ENCODE assay signal across 1 cellular context in the genomic region with DNA sequence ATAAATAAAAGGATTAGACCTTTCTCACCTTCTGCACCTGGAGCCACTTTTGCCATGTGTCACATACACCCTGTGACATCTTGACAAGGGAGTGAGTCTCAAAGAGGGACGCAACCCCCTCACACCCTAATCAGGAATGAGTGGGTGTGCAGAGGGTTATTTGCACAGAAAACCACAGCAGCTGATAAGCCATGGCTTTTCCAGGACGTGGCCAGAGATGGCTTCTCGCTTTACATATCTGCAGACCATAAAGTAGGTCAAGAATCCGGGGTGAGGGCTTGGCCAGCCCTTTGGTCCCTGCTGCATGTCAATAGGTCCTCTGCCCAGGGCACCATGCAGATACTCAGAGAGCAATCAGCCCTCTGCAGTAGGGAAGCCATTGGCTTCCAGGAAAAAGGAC.
TF ChIP-seq lines count a peak whose summit lies in the region.

No MANE protein-coding gene starts in this region.

TF ChIP-seq in K562, 482 proteins besides CTCF, POLR2A, EP300 and RAD21 (continued from another document):
- no peak for TF ChIP-seq PBX2 (CRISPR knock-in tag; IDR thresholded peaks at IDR 0.05; ENCODE audit: low read depth)
- 0 out of 2 replicates have a peak, but pooled peaks have one; percentile 23 for TF ChIP-seq PBX2 (tag; conservative IDR thresholded peaks at IDR 0.05; ENCODE audit: low read depth)
- TF ChIP-seq SOX6 (IDR thresholded peaks at IDR 0.05) = peak; percentile 84
- peak; percentile 62 for TF ChIP-seq VEZF1 (CRISPR knock-in tag; IDR thresholded peaks at IDR 0.05)
- peak; percentile 98 for TF ChIP-seq HES1 (IDR thresholded peaks at IDR 0.05; ENCODE audit: low read depth)
- peak; percentile 58 for TF ChIP-seq ZNF134 (CRISPR knock-in tag; conservative IDR thresholded peaks at IDR 0.05)
- TF ChIP-seq KDM1A (IDR thresholded peaks at IDR 0.05) = peak; percentile 96 to 97
- peak; percentile 83 for TF ChIP-seq ZEB2 (IDR thresholded peaks at IDR 0.05)
- no peak for TF ChIP-seq CCAR2 (IDR thresholded peaks at IDR 0.05; ENCODE audit: low read depth, low read length)
